18 cellular contexts compared by ENCODE assay signal in genomic region chr7:105990726-105991465, GRCh38. TPM values are rescaled to one million over a fixed set of nuclear protein-coding genes. Genes with fewer than 3 reads are reported as not detected.
DNase-seq lines count a peak whose midpoint lies in the region; FAIRE-seq and TF ChIP-seq lines count a peak whose summit lies in the region.
"Had no signal": no experiment of that assay in that cellular context is flagged by ENCODE, and none has a peak within 500 bp of the region (broad histone marks: within the 10 kb centered on the region; RNA-seq: fewer than 3 reads in every experiment).

No MANE protein-coding gene starts in this region.

- no peaks in the 10 kb centered on the region for H3K9me3 ChIP-seq in WERI-Rb-1 (ENCODE audit: severe bottlenecking)
- no peaks in the 10 kb centered on the region for H3K9me3 ChIP-seq in stomach smooth muscle (ENCODE audit: control insufficient read depth in 2 of 2, low read length in 2 of 2)
- H3K9me3 ChIP-seq: ascending aorta, tibial artery had no signal

- no peak for TF ChIP-seq POLR2A in H54 (IDR thresholded peaks at IDR 0.05; ENCODE audit: low read depth, low read length)

- FAIRE-seq in H54 (lab: Jason Lieb, UNC), result no peak
- FAIRE-seq: D721Med, endothelial cell of umbilical vein had no signal

- H3K4me3 ChIP-seq in WERI-Rb-1 (ENCODE audit: low read depth, low read length), result no peak overlapping the region
- H3K4me3 ChIP-seq in fibroblast of the aortic adventitia (ENCODE audit: low read depth, low read length), result no peak overlapping the region
- no peak overlapping the region for H3K4me3 ChIP-seq in stomach smooth muscle (ENCODE audit: low read length in 2 of 2)
- H3K4me3 ChIP-seq: ascending aorta, skin epidermis, tibial artery had no signal

- H3K9ac ChIP-seq in stomach smooth muscle (ENCODE audit: low read length in 2 of 2), result peak overlapping the region in 1 of 2 donors; percentile 47

- no peaks in the 10 kb centered on the region for H3K27me3 ChIP-seq in WERI-Rb-1 (ENCODE audit: insufficient read depth, low read depth, severe bottlenecking)
- H3K27me3 ChIP-seq in stomach smooth muscle (ENCODE audit: control insufficient read depth in 1 of 2, insufficient read depth in 2 of 2, low read length in 2 of 2), result no peaks in the 10 kb centered on the region
- H3K27me3 ChIP-seq: ascending aorta had no signal

- DNase-seq in NCI-H2171 treated with DMSO at 0.1 percent for 48 hours (lab: John Stamatoyannopoulos, UW) (peak; percentile 26), NCI-H2171 (lab: John Stamatoyannopoulos, UW) (no peak), WERI-Rb-1 (no peak), fibroblast of the aortic adventitia (ENCODE audit: low read depth) (peak; percentile 65), H54 (ENCODE audit: insufficient read length, low spot score) (no peak), activated gamma-delta T cell (lab: John Stamatoyannopoulos, UW) (no peak)
- no peak for DNase-seq in activated CD4-positive, alpha-beta T cell treated with anti-CD3 and anti-CD28 coated beads, Interleukin-2, amount 50 U/mL, for 48 hours
- DNase-seq: 8988T, KG1, NCI-H510A treated with DMSO at 0.1 percent for 48 hours, SHP77 treated with DMSO at 0.1 percent for 48 hours had no signal

- peak; percentile 37; the same call in 1 of the 2 replicates for TF ChIP-seq CTCF in WERI-Rb-1 (IDR thresholded peaks at IDR 0.05; ENCODE audit: low read depth, low read length)
- peak; percentile 16 for TF ChIP-seq CTCF in fibroblast of the aortic adventitia (IDR thresholded peaks at IDR 0.05; ENCODE audit: insufficient read depth, low read length)

- H3K36me3 ChIP-seq in WERI-Rb-1, result no peaks in the 10 kb centered on the region
- peaks cover 0 to 7% of the 10 kb centered on the region in 2 donors for H3K36me3 ChIP-seq in stomach smooth muscle (ENCODE audit: control insufficient read depth in 2 of 2, insufficient read depth in 2 of 2, low read length in 2 of 2)
- H3K36me3 ChIP-seq: ascending aorta, tibial artery had no signal

- no peak overlapping the region for H3K27ac ChIP-seq in WERI-Rb-1
- peak overlapping the region; percentile 73 for H3K27ac ChIP-seq in stomach smooth muscle (ENCODE audit: low read length)
- H3K27ac ChIP-seq: ascending aorta, skin epidermis, tibial artery, VCaP had no signal

- H3K4me1 ChIP-seq in stomach smooth muscle (ENCODE audit: control insufficient read depth, insufficient read depth, low read length), result peaks cover 27% of the 10 kb centered on the region
- H3K4me1 ChIP-seq: ascending aorta, tibial artery had no signal

RNA-seq across cellular contexts. Expression of gene CDHR3, which starts 27.8 kb away (rescaled TPM):
- 14.0 and 19.6 TPM in 2 replicates for total RNA-seq in fibroblast of the aortic adventitia (ENCODE audit: low replicate concordance)

Comparison
In these comparisons a context has a peak if more than half of its experiments do, and no peak if none do; other contexts are left out.
1. DNase-seq: peak in NCI-H2171 treated with DMSO at 0.1 percent for 48 hours (single experiment) and fibroblast of the aortic adventitia (single experiment); none in NCI-H2171 (single experiment), WERI-Rb-1 (single experiment), activated CD4-positive, alpha-beta T cell treated with anti-CD3 and anti-CD28 coated beads, Interleukin-2, amount 50 U/mL, for 48 hours (0 of 2), H54 (single experiment) and activated gamma-delta T cell (single experiment).